Comparison of ENCODE assay signal across 22 cellular contexts in genomic region chr5:142306077-142306502, GRCh38.
"Had no signal": no experiment of that assay in that cellular context is flagged by ENCODE, and none has a peak within 500 bp of the region (broad histone marks: within the 10 kb centered on the region; RNA-seq: fewer than 3 reads in every experiment).

No MANE protein-coding gene starts in this region.

- H3K4me1 ChIP-seq: lower lobe of right lung, psoas muscle, thyroid gland, uterus had no signal

- H3K36me3 ChIP-seq: ovary, thyroid gland, uterus had no signal

- H3K9me3 ChIP-seq: heart right ventricle, lower lobe of right lung, ovary, psoas muscle, right atrium auricular region, thyroid gland, uterus had no signal

- DNase-seq: activated CD4-positive, alpha-beta memory T cell treated with anti-CD3 and anti-CD28 coated beads, Interleukin-2, amount 10 ng/mL, durations not matched to agents 7 days and 5 days; activated CD4-positive, alpha-beta T cell treated with anti-CD3 and anti-CD28 coated beads, Interleukin-2, amount 10 ng/mL, durations not matched to agents 24 days and 14 days; activated effector memory CD4-positive, alpha-beta T cell treated with Interleukin-2 at 50 U/mL for 16 hours; activated naive CD4-positive, alpha-beta T cell treated with anti-CD3 and anti-CD28 coated beads for 36 hours; activated naive CD8-positive, alpha-beta T cell treated with anti-CD3 and anti-CD28 coated beads, Interleukin-2, amount 10 ng/mL, durations not matched to agents 7 days and 5 days; activated T-cell treated with anti-CD3 and anti-CD28 coated beads, Interleukin-2, amount 50 U/mL, for 72 hours; amniotic stem cell; erythroblast; foreskin fibroblast; heart right ventricle; kidney; lower lobe of right lung; natural killer cell; ovary; psoas muscle; stimulated activated CD4-positive, alpha-beta T cell treated with anti-CD3 and anti-CD28 coated beads, Interleukin-1b, Interleukin-23, amount 100 ng/mL, for 48 hours; substantia nigra; T-helper 17 cell; thyroid gland; uterus had no signal

- H3K4me3 ChIP-seq: heart right ventricle, lower lobe of right lung, ovary, psoas muscle, right atrium auricular region, thyroid gland, uterus had no signal

- H3K27me3 ChIP-seq: heart right ventricle, ovary, right atrium auricular region, thyroid gland, uterus had no signal

- H3K27ac ChIP-seq: heart right ventricle, lower lobe of right lung, ovary, psoas muscle, right atrium auricular region, thyroid gland, uterus had no signal

- FAIRE-seq: kidney had no signal

- ATAC-seq: activated T-cell treated with anti-CD3 and anti-CD28 coated beads, Interleukin-2, amount 50 U/mL, for 72 hours; heart right ventricle; left lobe of liver; lower lobe of right lung; natural killer cell; psoas muscle; T-helper 17 cell had no signal
